In genomic region chr1:52925571-52926005, GRCh38 we compare ENCODE assay signal across 1 cellular context.
TF ChIP-seq lines count a peak whose summit lies in the region.

No MANE protein-coding gene starts in this region.

TF ChIP-seq in IMR-90, 13 proteins besides CTCF, POLR2A, EP300 and RAD21:
- no peak for TF ChIP-seq RCOR1 (IDR thresholded peaks at IDR 0.05; ENCODE audit: insufficient replicate concordance, low read length)
- TF ChIP-seq RFX5 (IDR thresholded peaks at IDR 0.05; ENCODE audit: low read depth, low read length) = no peak
- TF ChIP-seq BHLHE40 (IDR thresholded peaks at IDR 0.05; ENCODE audit: low read depth, low read length) = no peak
- TF ChIP-seq MXI1 (IDR thresholded peaks at IDR 0.05; ENCODE audit: borderline replicate concordance, low read depth, low read length) = no peak
- no peak for TF ChIP-seq CEBPB (IDR thresholded peaks at IDR 0.05; ENCODE audit: low read depth, low read length)
- TF ChIP-seq, protein P1, sequence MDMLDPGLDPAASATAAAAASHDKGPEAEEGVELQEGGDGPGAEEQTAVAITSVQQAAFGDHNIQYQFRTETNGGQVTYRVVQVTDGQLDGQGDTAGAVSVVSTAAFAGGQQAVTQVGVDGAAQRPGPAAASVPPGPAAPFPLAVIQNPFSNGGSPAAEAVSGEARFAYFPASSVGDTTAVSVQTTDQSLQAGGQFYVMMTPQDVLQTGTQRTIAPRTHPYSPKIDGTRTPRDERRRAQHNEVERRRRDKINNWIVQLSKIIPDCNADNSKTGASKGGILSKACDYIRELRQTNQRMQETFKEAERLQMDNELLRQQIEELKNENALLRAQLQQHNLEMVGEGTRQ (IDR thresholded peaks at IDR 0.05; ENCODE audit: low read depth, low read length) = no peak
- no peak for TF ChIP-seq ELK1 (IDR thresholded peaks at IDR 0.05; ENCODE audit: borderline replicate concordance, low read depth, low read length)
- TF ChIP-seq MAFK (IDR thresholded peaks at IDR 0.05; ENCODE audit: low read depth, low read length) = no peak
- TF ChIP-seq NFE2L2 (IDR thresholded peaks at IDR 0.05; ENCODE audit: low read depth, low read length) = no peak
- no peak for TF ChIP-seq CHD1 (IDR thresholded peaks at IDR 0.05; ENCODE audit: low read depth, low read length)
- TF ChIP-seq MAZ (IDR thresholded peaks at IDR 0.05; ENCODE audit: borderline replicate concordance, low read depth, low read length) = no peak
- TF ChIP-seq SMC3 (IDR thresholded peaks at IDR 0.05; ENCODE audit: low read depth, low read length) = no peak
- no peak for TF ChIP-seq FOS (IDR thresholded peaks at IDR 0.05; ENCODE audit: low read depth, low read length)
